9 cellular contexts compared by ENCODE assay signal in genomic region chr2:158539176-158539895, GRCh38.
A peak's percentile ranks its signal among the peaks of the same experiment; 100 is the strongest.
DNase-seq lines count a peak whose midpoint lies in the region; ATAC-seq and TF ChIP-seq lines count a peak whose summit lies in the region.
"Had no signal": no experiment of that assay in that cellular context is flagged by ENCODE, and none has a peak within 500 bp of the region (broad histone marks: within the 10 kb centered on the region; RNA-seq: fewer than 3 reads in every experiment).

No MANE protein-coding gene starts in this region.

- in situ Hi-C loops in astrocyte of the spinal cord (cut with HindIII; ENCODE audit: low sequenced_read_pairs), result no loop called here

- H3K4me3 ChIP-seq in AG10803 (ENCODE audit: low read length) (no peak overlapping the region), astrocyte of the spinal cord (ENCODE audit: low read depth, low read length) (no peak overlapping the region)

- no peak for TF ChIP-seq CTCF in AG10803 (conservative IDR thresholded peaks at IDR 0.05; ENCODE audit: low read length)
- TF ChIP-seq CTCF in astrocyte of the spinal cord (IDR thresholded peaks at IDR 0.05; ENCODE audit: low read depth, low read length), result no peak
- TF ChIP-seq CTCF in GM20000 (IDR thresholded peaks at IDR 0.05; ENCODE audit: extremely low read depth, missing control alignments), result no peak

- ATAC-seq in left lobe of liver, result peak; percentile 95
- no peak for ATAC-seq in GM19395 (IDR thresholded peaks at IDR 0.05; ENCODE audit: unreplicated experiment)
- ATAC-seq in GM19452 (IDR thresholded peaks at IDR 0.05; ENCODE audit: unreplicated experiment), result no peak

- DNase-seq in AG10803 (ENCODE audit: low read depth) (peak; percentile 77), NCI-H1105 (lab: John Stamatoyannopoulos, UW) (peak; percentile 78), astrocyte of the spinal cord (ENCODE audit: low read depth, low spot score) (peak; percentile 81), left lobe of liver (ENCODE audit: low spot score) (no peak), anterior cingulate cortex (lab: John Stamatoyannopoulos, UW) (no peak), GM20000 (ENCODE audit: low spot score) (no peak)
- DNase-seq: activated CD4-positive, alpha-beta T cell treated with anti-CD3 and anti-CD28 coated beads, Interleukin-2, amount 50 U/mL, for 48 hours had no signal

Comparison
In these comparisons a context has a peak if more than half of its experiments do, and no peak if none do; other contexts are left out.
1. DNase-seq: peak in AG10803 (single experiment), NCI-H1105 (single experiment) and astrocyte of the spinal cord (single experiment); none in left lobe of liver (single experiment), anterior cingulate cortex (0 of 58) and GM20000 (single experiment).